23 cellular contexts compared by ENCODE assay signal in the genomic region with DNA sequence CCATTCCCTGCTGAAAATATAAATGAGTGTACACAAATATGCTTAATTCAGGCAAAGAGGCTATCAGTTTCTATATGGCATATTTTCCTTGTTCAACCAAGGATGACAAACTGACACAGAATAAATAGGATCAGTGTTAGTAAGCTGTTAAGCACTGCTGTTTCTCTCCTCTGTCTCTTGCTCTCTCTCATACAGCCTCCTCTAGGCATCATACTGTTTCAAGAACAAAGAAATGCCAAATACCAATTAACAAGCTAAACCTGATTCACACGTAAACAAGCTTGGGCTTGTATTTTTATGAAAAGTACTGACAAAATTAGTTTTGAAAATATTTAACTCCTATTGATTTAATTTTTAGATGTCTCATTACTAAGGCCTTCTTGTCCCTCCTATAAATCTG.
A peak's percentile ranks its signal among the peaks of the same experiment; 100 is the strongest.
DNase-seq lines count a peak whose midpoint lies in the region; ATAC-seq, FAIRE-seq and TF ChIP-seq lines count a peak whose summit lies in the region.
"Had no signal": no experiment of that assay in that cellular context is flagged by ENCODE, and none has a peak within 500 bp of the region (broad histone marks: within the 10 kb centered on the region; RNA-seq: fewer than 3 reads in every experiment).

No MANE protein-coding gene starts in this region.

- H3K9ac ChIP-seq in H9 (ENCODE audit: extremely low read depth, insufficient read length, low read length) (no peak overlapping the region), GM12878 (ENCODE audit: control insufficient read depth, insufficient read depth, low read length) (no peak overlapping the region)

- no peaks in the 10 kb centered on the region for H3K23me2 ChIP-seq in H9 (ENCODE audit: insufficient read length, low read depth, low read length, poor library complexity, severe bottlenecking)

- no peaks in the 10 kb centered on the region for H4K20me1 ChIP-seq in H9 (ENCODE audit: control insufficient read depth, insufficient read depth, insufficient read length)
- H4K20me1 ChIP-seq in GM12878 (ENCODE audit: control insufficient read depth, insufficient read depth) = no peaks in the 10 kb centered on the region

- no peak overlapping the region for H3K4me3 ChIP-seq in GM12878
- H3K4me3 ChIP-seq: ascending aorta, sigmoid colon had no signal

- no peak for FAIRE-seq in GM12878 (lab: Jason Lieb, UNC)
- FAIRE-seq: RCC 7860 had no signal

- H2BK12ac ChIP-seq in H9 (ENCODE audit: insufficient read length, low read depth, low read length) = no peak overlapping the region

- H2BK15ac ChIP-seq in H9 (ENCODE audit: low read depth, low read length) = no peak overlapping the region

- no peak overlapping the region for H2AK5ac ChIP-seq in H9 (ENCODE audit: insufficient read length, low read length)

- no peak overlapping the region for H3K56ac ChIP-seq in H9 (ENCODE audit: insufficient read length, low read depth, low read length)

- H3K36me3 Mint-ChIP-seq in H9 (ENCODE audit: insufficient read depth in 1 of 3, low read depth in 3 of 3) = peaks cover 6 to 13% (median 8%) of the 10 kb centered on the region in 3 experiments; a peak in 5 of 7 replicates
- H3K36me3 Mint-ChIP-seq: activated naive CD4-positive, alpha-beta T cell treated with anti-CD3 and anti-CD28 coated beads, Interleukin-2, amount 50 U/mL, for 24 hours; CD8-positive, alpha-beta memory T cell; natural killer cell had no signal

- no peak overlapping the region for H4K5ac ChIP-seq in H9 (ENCODE audit: insufficient read length, low read depth, low read length)

- in situ Hi-C loops in GM12878 (cut with MboI) = no loop called here

- H3K4me1 Mint-ChIP-seq in H9 = peaks cover 22 to 25% of the 10 kb centered on the region in 2 experiments
- H3K4me1 Mint-ChIP-seq: activated CD4-positive, alpha-beta T cell treated with anti-CD3 and anti-CD28 coated beads, Interleukin-2, amount 10 ng/mL, durations not matched to agents 7 days and 5 days; activated naive CD4-positive, alpha-beta T cell treated with anti-CD3 and anti-CD28 coated beads, Interleukin-2, amount 50 U/mL, for 24 hours; CD8-positive, alpha-beta memory T cell; natural killer cell had no signal

- H3K27ac Mint-ChIP-seq in H9 = peak overlapping the region in 2 of 3 experiments; percentile 32 to 57; a peak in 3 of 7 replicates
- H3K27ac Mint-ChIP-seq: activated CD4-positive, alpha-beta T cell treated with anti-CD3 and anti-CD28 coated beads, Interleukin-2, amount 10 ng/mL, durations not matched to agents 7 days and 5 days; activated naive CD4-positive, alpha-beta T cell treated with anti-CD3 and anti-CD28 coated beads, Interleukin-2, amount 50 U/mL, for 24 hours; CD8-positive, alpha-beta memory T cell; natural killer cell; T-helper 1 cell treated with Interleukin-12 subunit alpha and Interleukin-12 subunit beta and Interleukin-4 antibody, amounts not matched to agents 30 μg/mL and 1 μg/mL, for 36 hours had no signal

- intact Hi-C loops in GM12878 (cut with micrococcal nuclease; ENCODE audit: unreplicated experiment) = no loop called here
- intact Hi-C loops in posterior cingulate gyrus (cut with DNase I) = no loop called here

- H3K27me3 ChIP-seq in H9 (ENCODE audit: insufficient read depth, low read length) = no peaks in the 10 kb centered on the region
- no peaks in the 10 kb centered on the region for H3K27me3 ChIP-seq in GM12878 (replicated peaks in 1 of 2; ENCODE audit: control insufficient read depth in 2 of 2, insufficient read depth in 2 of 2, low read length in 1 of 2)
- H3K27me3 ChIP-seq: ascending aorta, sigmoid colon had no signal

- no peak for TF ChIP-seq POLR2A in GM12878 (IDR thresholded peaks at IDR 0.05; ENCODE audit: low read depth, low read length)

- H4K91ac ChIP-seq in H9 (ENCODE audit: insufficient read length, low read depth, low read length) = no peak overlapping the region

- H2AFZ ChIP-seq in H9 (ENCODE audit: low read length) (no peak overlapping the region), GM12878 (ENCODE audit: control insufficient read depth, low read depth, low read length) (no peak overlapping the region)

- peaks cover 9 to 12% of the 10 kb centered on the region in 2 experiments for H3K9me3 Mint-ChIP-seq in H9
- H3K9me3 Mint-ChIP-seq: activated naive CD4-positive, alpha-beta T cell treated with anti-CD3 and anti-CD28 coated beads, Interleukin-2, amount 50 U/mL, for 24 hours; T-helper 1 cell treated with Interleukin-12 subunit alpha and Interleukin-12 subunit beta and Interleukin-4 antibody, amounts not matched to agents 30 μg/mL and 1 μg/mL, for 36 hours had no signal

- H3T11ph ChIP-seq in H9 (ENCODE audit: low read length) = no peak overlapping the region

- TF ChIP-seq RAD21 in GM12878 (IDR thresholded peaks at IDR 0.05; ENCODE audit: insufficient read depth, low read depth, low read length) = no peak

- H3K79me2 ChIP-seq in H9 (ENCODE audit: insufficient read depth, low read length) = no peaks in the 10 kb centered on the region
- no peaks in the 10 kb centered on the region for H3K79me2 ChIP-seq in GM12878 (ENCODE audit: control insufficient read depth, insufficient read depth, low read length)

- no peak overlapping the region for H3K4me3 Mint-ChIP-seq in H9
- H3K4me3 Mint-ChIP-seq: activated CD4-positive, alpha-beta T cell treated with anti-CD3 and anti-CD28 coated beads, Interleukin-2, amount 10 ng/mL, durations not matched to agents 7 days and 5 days; activated naive CD4-positive, alpha-beta T cell treated with anti-CD3 and anti-CD28 coated beads, Interleukin-2, amount 50 U/mL, for 24 hours; CD8-positive, alpha-beta memory T cell; natural killer cell; T-helper 1 cell treated with Interleukin-12 subunit alpha and Interleukin-12 subunit beta and Interleukin-4 antibody, amounts not matched to agents 30 μg/mL and 1 μg/mL, for 36 hours had no signal

- BruUV-seq in GM12878 (replicated peaks; lab: Mats Ljungman, UMichigan) = no TSS peak

- TF ChIP-seq EP300 in GM12878 (IDR thresholded peaks at IDR 0.05; ENCODE audit: borderline replicate concordance in 1 of 2, control insufficient read depth in 1 of 2, low read depth in 2 of 2, low read length in 2 of 2) = no peak

- no peaks in the 10 kb centered on the region for H3K79me1 ChIP-seq in H9 (ENCODE audit: insufficient read depth, low read depth, low read length, poor library complexity, severe bottlenecking)

- WGBS in H9 (ENCODE audit: extremely low coverage, insufficient read length, low lambda C conversion rate) = no CpG with 5 or more reads among the region's 1 CpG
- WGBS in GM12878 (ENCODE audit: insufficient coverage, insufficient replicate concordance, low lambda C conversion rate, missing lambda C conversion rate) = 29% methylated on average over 1 of the region's 1 CpG

- H3K18ac ChIP-seq in H9 (ENCODE audit: insufficient read length, low read depth, low read length) = no peak overlapping the region

- no peaks in the 10 kb centered on the region for H3K36me3 ChIP-seq in GM12878 (ENCODE audit: control insufficient read depth in 2 of 2, insufficient read depth in 2 of 2, low read length in 1 of 2)
- H3K36me3 ChIP-seq: ascending aorta, sigmoid colon had no signal

- H3K4ac ChIP-seq in H9 (ENCODE audit: low read depth, low read length) = no peak overlapping the region

- DNase-seq in H9 (no peak), NCI-H526 (lab: John Stamatoyannopoulos, UW) (peak; percentile 30 to 47), GM12878 (ENCODE audit: low read depth, low spot score) (no peak), iPS-NIHi11 (ENCODE audit: low spot score) (peak; percentile 21), SK-N-DZ (ENCODE audit: low spot score) (no peak), NCI-H748 treated with DMSO at 0.1 percent for 48 hours (lab: John Stamatoyannopoulos, UW) (no peak), posterior cingulate gyrus (no peak)
- DNase-seq: activated CD4-positive, alpha-beta T cell treated with anti-CD3 and anti-CD28 coated beads, Interleukin-2, amount 10 ng/mL, durations not matched to agents 7 days and 5 days; CD8-positive, alpha-beta memory T cell; DMS53; effector CD8-positive, alpha-beta T cell; GDM1; left colon; midbrain; natural killer cell; NCI-H1436; NK-92 treated with Interleukin-12 subunit alpha and Interleukin-12 subunit beta, amount 100 ng/mL, for 24 hours; sigmoid colon had no signal

- H3K9me3 ChIP-seq in H9 (ENCODE audit: control insufficient read depth, low read depth, low read length) (no peaks in the 10 kb centered on the region), GM12878 (replicated peaks; ENCODE audit: control insufficient read depth, insufficient read depth, low read length) (no peaks in the 10 kb centered on the region)
- H3K9me3 ChIP-seq: sigmoid colon had no signal

- CTCF ChIA-PET in GM12878 (lab: Yijun Ruan, JAX) = interaction anchor here (0.7 to 1.0 kb wide), 3 partner anchors 16 to 56 kb away, joined by 3 to 4 read pairs (median 3); no protein-coding TSS in a partner anchor

- H3K27ac ChIP-seq in H9 (ENCODE audit: insufficient read length, low read depth, low read length) = no peak overlapping the region
- no peak overlapping the region for H3K27ac ChIP-seq in GM12878 (ENCODE audit: control insufficient read depth, insufficient read depth)
- H3K27ac ChIP-seq: ascending aorta, sigmoid colon had no signal

- TF ChIP-seq CTCF in H9 (conservative IDR thresholded peaks at IDR 0.05) = no peak
- TF ChIP-seq CTCF in GM12878 (IDR thresholded peaks at IDR 0.05 in 2 of 3, conservative IDR thresholded peaks at IDR 0.05 in 1 of 3; ENCODE audit: control insufficient read depth in 2 of 3, extremely low read depth in 1 of 3, insufficient read depth in 1 of 3, low read depth in 3 of 3, low read length in 3 of 3) = no peak

- RAD21 ChIA-PET in GM12878 (lab: Charles Lee; ENCODE audit: unreplicated experiment) = interaction anchor here (1.1 to 1.7 kb wide), 7 partner anchors 9 to 1093 kb away, joined by 3 to 4 read pairs (median 4); no protein-coding TSS in a partner anchor

- SMC1A ChIA-PET in GM12878 (lab: Charles Lee; ENCODE audit: uncharacterized antibody, unreplicated experiment) = interaction anchor here (0.5 to 1.4 kb wide), 9 partner anchors 8 to 1196 kb away, joined by 3 to 5 read pairs (median 3); no protein-coding TSS in a partner anchor

- no peaks in the 10 kb centered on the region for H3K4me1 ChIP-seq in H9 (ENCODE audit: insufficient read depth, low read length)
- H3K4me1 ChIP-seq in GM12878 (ENCODE audit: control insufficient read depth, insufficient read depth, low read length) = no peaks in the 10 kb centered on the region
- H3K4me1 ChIP-seq: ascending aorta, sigmoid colon had no signal

- H2BK120ac ChIP-seq in H9 (ENCODE audit: low read depth, low read length, poor library complexity, severe bottlenecking) = no peak overlapping the region

- H3K23ac ChIP-seq in H9 (ENCODE audit: insufficient read length, low read depth, low read length) = no peak overlapping the region

- H3K4me2 ChIP-seq in H9 (ENCODE audit: insufficient read depth, insufficient read length, low read length) (no peak overlapping the region), GM12878 (ENCODE audit: control insufficient read depth, insufficient read depth) (no peak overlapping the region)

- H3K27me3 Mint-ChIP-seq in H9 (ENCODE audit: low read depth) = no peaks in the 10 kb centered on the region
- H3K27me3 Mint-ChIP-seq: activated CD4-positive, alpha-beta T cell treated with anti-CD3 and anti-CD28 coated beads, Interleukin-2, amount 10 ng/mL, durations not matched to agents 7 days and 5 days; activated naive CD4-positive, alpha-beta T cell treated with anti-CD3 and anti-CD28 coated beads, Interleukin-2, amount 50 U/mL, for 24 hours; CD8-positive, alpha-beta memory T cell had no signal

- no peak overlapping the region for H2BK5ac ChIP-seq in H9 (ENCODE audit: insufficient read length, low read length)

- H2BK20ac ChIP-seq in H9 (ENCODE audit: low read depth, low read length, poor library complexity, severe bottlenecking) = no peak overlapping the region

- peak; percentile 43 for ATAC-seq in GM12878
- ATAC-seq in HG02884 (IDR thresholded peaks at IDR 0.05; ENCODE audit: unreplicated experiment) = no peak
- ATAC-seq: left colon, natural killer cell had no signal

- no peak overlapping the region for H3K14ac ChIP-seq in H9 (ENCODE audit: insufficient read depth, low read length)

- no peak overlapping the region for H4K8ac ChIP-seq in H9 (replicated peaks; ENCODE audit: insufficient read length, low read depth, low read length)

- POLR2A ChIA-PET in GM12878 (lab: Charles Lee) = interaction anchor here (0.6 to 1.6 kb wide), 3 partner anchors 11 to 1157 kb away, joined by 3 to 8 read pairs (median 6); no protein-coding TSS in a partner anchor

Comparison
In these comparisons a context has a peak if more than half of its experiments do, and no peak if none do; other contexts are left out.
1. DNase-seq: peak in NCI-H526 (2 of 2) and iPS-NIHi11 (single experiment); none in H9 (single experiment), GM12878 (single experiment), SK-N-DZ (single experiment), NCI-H748 treated with DMSO at 0.1 percent for 48 hours (single experiment) and posterior cingulate gyrus (0 of 10).